22 cellular contexts compared by ENCODE assay signal in genomic region chr1:204630460-204630905, GRCh38. TPM values are rescaled to one million over a fixed set of nuclear protein-coding genes. Genes with fewer than 3 reads are reported as not detected.
"Had no signal": no experiment of that assay in that cellular context is flagged by ENCODE, and none has a peak within 500 bp of the region (broad histone marks: within the 10 kb centered on the region; RNA-seq: fewer than 3 reads in every experiment).

No MANE protein-coding gene starts in this region.

- H3K27ac Mint-ChIP-seq: activated CD4-positive, alpha-beta memory T cell treated with anti-CD3 and anti-CD28 coated beads for 36 hours; activated CD4-positive, alpha-beta T cell treated with anti-CD3 and anti-CD28 coated beads for 36 hours; activated CD8-positive, alpha-beta memory T cell treated with anti-CD3 and anti-CD28 coated beads, Interleukin-2, amount 10 ng/mL, durations not matched to agents 7 days and 5 days; activated naive CD4-positive, alpha-beta T cell treated with anti-CD3 and anti-CD28 coated beads, Interleukin-2, amount 10 ng/mL, durations not matched to agents 7 days and 5 days; activated T-cell treated with anti-CD3 and anti-CD28 coated beads, Interleukin-2, amount 50 U/mL, for 24 hours; natural killer cell; T-helper 2 cell treated with Interferon-gamma antibody and Interleukin-4, amounts not matched to agents 5 μg/mL and 100 μg/mL, for 36 hours had no signal

- H3K27me3 ChIP-seq: dorsolateral prefrontal cortex, gastroesophageal sphincter, right lobe of liver had no signal

- FAIRE-seq: astrocyte had no signal

- DNase-seq: activated CD4-positive, alpha-beta memory T cell treated with anti-CD3 and anti-CD28 coated beads for 36 hours; activated CD4-positive, alpha-beta T cell treated with anti-CD3 and anti-CD28 coated beads for 36 hours; activated CD8-positive, alpha-beta memory T cell treated with anti-CD3 and anti-CD28 coated beads, Interleukin-2, amount 10 ng/mL, durations not matched to agents 7 days and 5 days; activated naive CD4-positive, alpha-beta T cell treated with anti-CD3 and anti-CD28 coated beads, Interleukin-2, amount 10 ng/mL, durations not matched to agents 7 days and 5 days; activated T-cell treated with anti-CD3 and anti-CD28 coated beads, Interleukin-2, amount 50 U/mL, for 24 hours; dorsolateral prefrontal cortex; heart right ventricle; left colon; natural killer cell; psoas muscle; right lobe of liver; stomach; SW 1271; upper lobe of right lung had no signal

- H3K4me3 ChIP-seq: dorsolateral prefrontal cortex, gastroesophageal sphincter, heart right ventricle, lung, psoas muscle, right lobe of liver, stomach, thoracic aorta, upper lobe of right lung had no signal

- H3K9me3 ChIP-seq: gastroesophageal sphincter, psoas muscle, right lobe of liver, stomach, thoracic aorta, upper lobe of right lung had no signal

- H3K36me3 ChIP-seq: gastroesophageal sphincter, heart right ventricle, right lobe of liver, stomach, thoracic aorta, upper lobe of right lung had no signal

- H3K9me3 Mint-ChIP-seq: activated CD4-positive, alpha-beta memory T cell treated with anti-CD3 and anti-CD28 coated beads for 36 hours; activated naive CD4-positive, alpha-beta T cell treated with anti-CD3 and anti-CD28 coated beads, Interleukin-2, amount 10 ng/mL, durations not matched to agents 7 days and 5 days; activated T-cell treated with anti-CD3 and anti-CD28 coated beads, Interleukin-2, amount 50 U/mL, for 24 hours; natural killer cell; T-helper 2 cell treated with Interferon-gamma antibody and Interleukin-4, amounts not matched to agents 5 μg/mL and 100 μg/mL, for 36 hours had no signal

- ATAC-seq: activated CD4-positive, alpha-beta T cell treated with anti-CD3 and anti-CD28 coated beads for 36 hours; activated CD8-positive, alpha-beta memory T cell treated with anti-CD3 and anti-CD28 coated beads, Interleukin-2, amount 10 ng/mL, durations not matched to agents 7 days and 5 days; gastroesophageal sphincter; heart right ventricle; left colon; natural killer cell; psoas muscle; right lobe of liver; upper lobe of right lung had no signal

- H3K27ac ChIP-seq: dorsolateral prefrontal cortex, gastroesophageal sphincter, heart right ventricle, psoas muscle, right lobe of liver, stomach, thoracic aorta, upper lobe of right lung, VCaP had no signal

- H3K4me3 Mint-ChIP-seq: activated CD4-positive, alpha-beta memory T cell treated with anti-CD3 and anti-CD28 coated beads for 36 hours; activated CD4-positive, alpha-beta T cell treated with anti-CD3 and anti-CD28 coated beads for 36 hours; activated CD8-positive, alpha-beta memory T cell treated with anti-CD3 and anti-CD28 coated beads, Interleukin-2, amount 10 ng/mL, durations not matched to agents 7 days and 5 days; activated naive CD4-positive, alpha-beta T cell treated with anti-CD3 and anti-CD28 coated beads, Interleukin-2, amount 10 ng/mL, durations not matched to agents 7 days and 5 days; activated T-cell treated with anti-CD3 and anti-CD28 coated beads, Interleukin-2, amount 50 U/mL, for 24 hours; natural killer cell; T-helper 2 cell treated with Interferon-gamma antibody and Interleukin-4, amounts not matched to agents 5 μg/mL and 100 μg/mL, for 36 hours had no signal

- H3K36me3 Mint-ChIP-seq: activated CD4-positive, alpha-beta memory T cell treated with anti-CD3 and anti-CD28 coated beads for 36 hours; activated CD8-positive, alpha-beta memory T cell treated with anti-CD3 and anti-CD28 coated beads, Interleukin-2, amount 10 ng/mL, durations not matched to agents 7 days and 5 days; activated naive CD4-positive, alpha-beta T cell treated with anti-CD3 and anti-CD28 coated beads, Interleukin-2, amount 10 ng/mL, durations not matched to agents 7 days and 5 days; natural killer cell had no signal

- H3K4me1 Mint-ChIP-seq: activated CD4-positive, alpha-beta T cell treated with anti-CD3 and anti-CD28 coated beads for 36 hours; activated CD8-positive, alpha-beta memory T cell treated with anti-CD3 and anti-CD28 coated beads, Interleukin-2, amount 10 ng/mL, durations not matched to agents 7 days and 5 days; activated naive CD4-positive, alpha-beta T cell treated with anti-CD3 and anti-CD28 coated beads, Interleukin-2, amount 10 ng/mL, durations not matched to agents 7 days and 5 days had no signal

- H3K4me1 ChIP-seq: heart right ventricle, psoas muscle, right lobe of liver, stomach, upper lobe of right lung had no signal

RNA-seq across cellular contexts. Expression of gene LRRN2, which starts 55.1 kb away (rescaled TPM):
- total RNA-seq: activated CD4-positive, alpha-beta memory T cell treated with anti-CD3 and anti-CD28 coated beads for 36 hours; activated CD8-positive, alpha-beta memory T cell treated with anti-CD3 and anti-CD28 coated beads, Interleukin-2, amount 10 ng/mL, durations not matched to agents 7 days and 5 days; mononuclear cell; osteocyte had no signal
